ENCODE assay signal across 17 cellular contexts in genomic region chr17:62931101-62931500, GRCh38.
"Had no signal": no experiment of that assay in that cellular context is flagged by ENCODE, and none has a peak within 500 bp of the region (broad histone marks: within the 10 kb centered on the region; RNA-seq: fewer than 3 reads in every experiment).

No MANE protein-coding gene starts in this region.

- DNase-seq: activated gamma-delta T cell treated with Interleukin-2 at 50 U/mL for 16 hours; activated T-cell treated with anti-CD3 and anti-CD28 coated beads, Interleukin-2, amount 50 U/mL, for 1 hour; endodermal cell; kidney glomerular epithelial cell; left ventricle myocardium superior; mammary epithelial cell; midbrain; spleen; stimulated activated CD4-positive, alpha-beta T cell treated with anti-CD3 and anti-CD28 coated beads, Interleukin-4, amount 100 ng/mL, for 1 hour; stimulated activated naive CD4-positive, alpha-beta T cell; T-helper 9 cell; testis; trophoblast cell had no signal

- H3K4me3 ChIP-seq: ascending aorta, breast epithelium, coronary artery, spleen, testis, vagina had no signal
